In the genomic region with DNA sequence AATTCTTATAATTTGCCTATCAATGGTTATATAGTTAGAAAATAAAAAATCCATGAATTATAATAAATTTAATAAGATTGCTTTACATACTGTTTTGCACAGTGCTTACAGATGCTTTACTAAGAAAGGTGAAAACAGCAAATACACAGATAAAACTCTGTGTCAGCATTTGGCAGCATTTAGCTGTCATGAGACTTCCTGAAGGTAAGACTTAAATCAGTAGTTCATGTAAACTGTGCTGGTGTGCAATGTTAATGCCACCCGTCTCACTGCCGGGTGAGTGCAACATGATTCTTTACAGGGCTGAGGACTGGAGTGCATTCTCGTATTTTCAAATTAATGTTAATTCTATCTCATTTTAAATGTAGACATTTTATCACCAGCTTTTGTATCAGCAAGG, we compare ENCODE assay signal across 13 cellular contexts.
"Had no signal": no experiment of that assay in that cellular context is flagged by ENCODE, and none has a peak within 500 bp of the region (broad histone marks: within the 10 kb centered on the region; RNA-seq: fewer than 3 reads in every experiment).

No MANE protein-coding gene starts in this region.

- H3K4me3 ChIP-seq: thoracic aorta had no signal

- DNase-seq: activated CD4-positive, alpha-beta T cell treated with anti-CD3 and anti-CD28 coated beads for 1 hour; activated CD4-positive, alpha-beta T cell treated with anti-CD3 and anti-CD28 coated beads, Interleukin-2, amount 50 U/mL, for 48 hours; activated CD8-positive, alpha-beta memory T cell treated with anti-CD3 and anti-CD28 coated beads, Interleukin-2, amount 10 ng/mL, durations not matched to agents 7 days and 5 days; activated gamma-delta T cell; activated T-cell treated with anti-CD3 and anti-CD28 coated beads, Interleukin-2, amount 50 U/mL, for 4 hours; amygdala; cerebellar nuclear complex; glutamatergic neuron; stimulated activated CD4-positive, alpha-beta T cell treated with anti-CD3 and anti-CD28 coated beads, Interleukin-4, amount 100 ng/mL, for 1 hour; stimulated activated CD8-positive, alpha-beta memory T cell treated with anti-CD3 and anti-CD28 coated beads, Interleukin-4, amount 100 ng/mL, for 48 hours; stimulated activated naive CD8-positive, alpha-beta T cell treated with anti-CD3 and anti-CD28 coated beads, Interleukin-15, amount 100 ng/mL, for 72 hours had no signal

- H3K36me3 ChIP-seq: thoracic aorta had no signal

- FAIRE-seq: urothelium cell line had no signal

- H3K9me3 ChIP-seq: thoracic aorta had no signal

- ATAC-seq: activated CD8-positive, alpha-beta memory T cell treated with anti-CD3 and anti-CD28 coated beads, Interleukin-2, amount 10 ng/mL, durations not matched to agents 7 days and 5 days; activated T-cell treated with anti-CD3 and anti-CD28 coated beads, Interleukin-2, amount 50 U/mL, for 4 hours; stimulated activated naive CD8-positive, alpha-beta T cell treated with anti-CD3 and anti-CD28 coated beads, Interleukin-15, amount 100 ng/mL, for 72 hours had no signal

- H3K27ac ChIP-seq: thoracic aorta had no signal
